1 cellular context compared by ENCODE assay signal in genomic region chr9:19223724-19224123, GRCh38.
TF ChIP-seq lines count a peak whose summit lies in the region.

No MANE protein-coding gene starts in this region.

TF ChIP-seq in HepG2, 621 proteins besides CTCF, POLR2A, EP300 and RAD21:
- TF ChIP-seq IKZF4 (CRISPR knock-in tag; IDR thresholded peaks at IDR 0.05; ENCODE audit: borderline replicate concordance, low read depth, not compliant biosample characterization), result no peak
- no peak for TF ChIP-seq ZNF557 (CRISPR knock-in tag; IDR thresholded peaks at IDR 0.05)
- no peak for TF ChIP-seq ZNF263 (CRISPR knock-in tag; IDR thresholded peaks at IDR 0.05)
- TF ChIP-seq ZNF552 (CRISPR knock-in tag; IDR thresholded peaks at IDR 0.05; ENCODE audit: borderline replicate concordance), result no peak
- TF ChIP-seq ZNF407 (CRISPR knock-in tag; IDR thresholded peaks at IDR 0.05; ENCODE audit: not compliant biosample characterization), result no peak
- TF ChIP-seq PAF1 (CRISPR knock-in tag; IDR thresholded peaks at IDR 0.05), result no peak
- TF ChIP-seq, protein P1, sequence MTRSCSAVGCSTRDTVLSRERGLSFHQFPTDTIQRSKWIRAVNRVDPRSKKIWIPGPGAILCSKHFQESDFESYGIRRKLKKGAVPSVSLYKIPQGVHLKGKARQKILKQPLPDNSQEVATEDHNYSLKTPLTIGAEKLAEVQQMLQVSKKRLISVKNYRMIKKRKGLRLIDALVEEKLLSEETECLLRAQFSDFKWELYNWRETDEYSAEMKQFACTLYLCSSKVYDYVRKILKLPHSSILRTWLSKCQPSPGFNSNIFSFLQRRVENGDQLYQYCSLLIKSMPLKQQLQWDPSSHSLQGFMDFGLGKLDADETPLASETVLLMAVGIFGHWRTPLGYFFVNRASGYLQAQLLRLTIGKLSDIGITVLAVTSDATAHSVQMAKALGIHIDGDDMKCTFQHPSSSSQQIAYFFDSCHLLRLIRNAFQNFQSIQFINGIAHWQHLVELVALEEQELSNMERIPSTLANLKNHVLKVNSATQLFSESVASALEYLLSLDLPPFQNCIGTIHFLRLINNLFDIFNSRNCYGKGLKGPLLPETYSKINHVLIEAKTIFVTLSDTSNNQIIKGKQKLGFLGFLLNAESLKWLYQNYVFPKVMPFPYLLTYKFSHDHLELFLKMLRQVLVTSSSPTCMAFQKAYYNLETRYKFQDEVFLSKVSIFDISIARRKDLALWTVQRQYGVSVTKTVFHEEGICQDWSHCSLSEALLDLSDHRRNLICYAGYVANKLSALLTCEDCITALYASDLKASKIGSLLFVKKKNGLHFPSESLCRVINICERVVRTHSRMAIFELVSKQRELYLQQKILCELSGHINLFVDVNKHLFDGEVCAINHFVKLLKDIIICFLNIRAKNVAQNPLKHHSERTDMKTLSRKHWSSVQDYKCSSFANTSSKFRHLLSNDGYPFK (CRISPR knock-in tag; IDR thresholded peaks at IDR 0.05; ENCODE audit: borderline replicate concordance), result no peak
- no peak for TF ChIP-seq ZNF740 (CRISPR knock-in tag; IDR thresholded peaks at IDR 0.05)
- no peak for TF ChIP-seq ZBTB8A (CRISPR knock-in tag; IDR thresholded peaks at IDR 0.05; ENCODE audit: borderline replicate concordance, low read depth)
- no peak for TF ChIP-seq SCMH1 (CRISPR knock-in tag; IDR thresholded peaks at IDR 0.05; ENCODE audit: borderline replicate concordance)
- TF ChIP-seq BCL6 (CRISPR knock-in tag; IDR thresholded peaks at IDR 0.05), result no peak
- no peak for TF ChIP-seq ZNF468 (CRISPR knock-in tag; IDR thresholded peaks at IDR 0.05)
TF ChIP-seq in HepG2: peak in this region for 0.
